ENCODE assay signal across 8 cellular contexts in genomic region chr10:103983367-103983911, GRCh38. TPM values are rescaled to one million over a fixed set of nuclear protein-coding genes. Genes with fewer than 3 reads are reported as not detected.
A peak's percentile ranks its signal among the peaks of the same experiment; 100 is the strongest.
DNase-seq lines count a peak whose midpoint lies in the region; ATAC-seq and TF ChIP-seq lines count a peak whose summit lies in the region.

No MANE protein-coding gene starts in this region.

- no peaks in the 10 kb centered on the region for H3K9me2 ChIP-seq in hepatocyte (replicated peaks; ENCODE audit: insufficient read depth)

- peak; percentile 82 to 87 for DNase-seq in Kasumi-1 (lab: John Stamatoyannopoulos, UW)
- DNase-seq in hepatocyte (ENCODE audit: low spot score), result no peak
- DNase-seq in amygdala (lab: John Stamatoyannopoulos, UW), result no peak
- DNase-seq in hepatic stellate cell (ENCODE audit: low spot score), result no peak
- no peak for DNase-seq in GM03348 (ENCODE audit: low spot score)
- no peak for DNase-seq in NCI-H524 treated with DMSO at 0.1 percent for 48 hours (lab: John Stamatoyannopoulos, UW)

- no peak overlapping the region for H3K27ac ChIP-seq in hepatocyte

- H3K27me3 ChIP-seq in hepatocyte, result no peaks in the 10 kb centered on the region

- ATAC-seq in GM18517 (IDR thresholded peaks at IDR 0.05; ENCODE audit: unreplicated experiment), result peak; percentile 84
- peak; percentile 86 for ATAC-seq in GM21786 (IDR thresholded peaks at IDR 0.05; ENCODE audit: unreplicated experiment)

- H3K36me3 ChIP-seq in hepatocyte (replicated peaks; ENCODE audit: insufficient read depth, low read depth), result no peaks in the 10 kb centered on the region

- H3K4me1 ChIP-seq in hepatocyte (ENCODE audit: insufficient read depth), result no peaks in the 10 kb centered on the region

- H3K4me2 ChIP-seq in hepatocyte, result peak overlapping the region; percentile 9

- H3K4me3 ChIP-seq in hepatocyte, result no peak overlapping the region

- 59% methylated on average over 4 of the region's 4 CpGs for WGBS in hepatocyte (ENCODE audit: low lambda C conversion rate, missing lambda C conversion rate)

- no peak for TF ChIP-seq CTCF in hepatocyte (IDR thresholded peaks at IDR 0.05; ENCODE audit: poor library complexity)

- no peaks in the 10 kb centered on the region for H3K9me3 ChIP-seq in hepatocyte (ENCODE audit: low read depth)

- no peak overlapping the region for H2AFZ ChIP-seq in hepatocyte

- H3K79me2 ChIP-seq in hepatocyte, result peaks cover 96% of the 10 kb centered on the region

- peaks cover 22% of the 10 kb centered on the region for H4K20me1 ChIP-seq in hepatocyte (ENCODE audit: insufficient read depth, poor library complexity, severe bottlenecking)

RNA-seq across cellular contexts. Expression of gene SLK, which starts 16.5 kb away (rescaled TPM):
- total RNA-seq in hepatocyte, result 35.6 and 43.6 TPM in 2 replicates
- polyA plus RNA-seq in hepatocyte, result 13.8 and 15.5 TPM in 2 replicates

Comparison
In these comparisons a context has a peak if more than half of its experiments do, and no peak if none do; other contexts are left out.
1. DNase-seq: peak in Kasumi-1 (2 of 2); none in hepatocyte (single experiment), amygdala (0 of 56), hepatic stellate cell (single experiment), GM03348 (single experiment) and NCI-H524 treated with DMSO at 0.1 percent for 48 hours (single experiment).